ENCODE assay signal across 16 cellular contexts in the genomic region with DNA sequence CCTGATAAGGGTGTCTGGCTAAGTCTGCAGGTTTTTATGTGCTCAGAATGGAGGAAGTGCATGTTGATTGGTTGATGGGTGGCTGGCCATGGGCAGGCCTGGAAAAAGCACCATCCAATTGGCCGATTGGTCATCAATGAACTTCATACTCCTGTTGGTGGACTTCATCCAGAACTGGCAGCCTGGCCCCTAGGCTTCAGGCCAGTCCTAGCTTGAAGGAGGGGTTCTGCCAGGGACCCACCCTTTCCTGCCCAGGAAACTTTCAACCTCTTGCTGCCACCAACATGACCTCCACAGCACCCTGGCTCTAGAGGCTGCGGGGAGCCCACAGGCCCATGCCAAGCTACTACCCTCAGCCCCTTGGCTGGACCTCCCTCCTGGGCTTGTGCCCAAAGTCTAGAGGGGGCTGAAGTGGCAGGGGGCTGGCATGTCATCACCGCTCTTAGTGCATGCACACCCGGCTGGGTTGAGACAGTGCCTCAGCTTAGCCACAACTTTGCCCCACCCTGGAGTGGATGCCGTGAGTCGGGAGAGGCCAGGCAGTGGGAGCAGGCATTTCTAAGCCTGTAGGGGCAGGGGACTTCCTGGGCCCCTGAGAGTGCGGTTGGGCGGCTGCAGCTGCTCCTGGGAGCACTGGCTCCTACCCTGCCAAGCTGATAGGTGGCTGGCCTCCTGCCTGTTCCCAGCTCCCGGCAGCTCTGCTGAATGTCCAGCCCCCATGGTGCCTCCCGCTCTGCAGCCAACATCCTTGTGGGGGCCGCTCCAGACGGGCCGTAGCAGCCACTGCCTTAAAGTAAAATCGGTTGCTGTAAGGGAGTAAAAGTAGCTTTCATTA. TPM values are rescaled to one million over a fixed set of nuclear protein-coding genes. Genes with fewer than 3 reads are reported as not detected.
DNase-seq lines count a peak whose midpoint lies in the region; ATAC-seq, FAIRE-seq and TF ChIP-seq lines count a peak whose summit lies in the region.
"Had no signal": no experiment of that assay in that cellular context is flagged by ENCODE, and none has a peak within 500 bp of the region (broad histone marks: within the 10 kb centered on the region; RNA-seq: fewer than 3 reads in every experiment).

No MANE protein-coding gene starts in this region.

- no peak for TF ChIP-seq RAD21 in HepG2 (CRISPR knock-in tag; IDR thresholded peaks at IDR 0.05)

- CTCF ChIA-PET in HepG2 (lab: Yijun Ruan, JAX; ENCODE audit: low intra/inter-chr PET ratio, low total read pairs), result no interaction called here

- H3K4me1 ChIP-seq in HepG2 (ENCODE audit: insufficient read depth, low read length) (peaks cover 33% of the 10 kb centered on the region), stomach smooth muscle (ENCODE audit: control insufficient read depth, insufficient read depth, low read length) (peaks cover 8% of the 10 kb centered on the region), spleen (peaks cover 0 to 48% (median 8%) of the 10 kb centered on the region in 6 donors)

- ATAC-seq in HepG2 (no peak), HG02973 (IDR thresholded peaks at IDR 0.05; ENCODE audit: unreplicated experiment) (no peak), GM18909 (IDR thresholded peaks at IDR 0.05; ENCODE audit: poor library complexity, unreplicated experiment) (no peak)
- ATAC-seq: mucosa of descending colon had no signal

- WGBS in HepG2 (ENCODE audit: low lambda C conversion rate), result 99% methylated on average over 9 of the region's 14 CpGs
- WGBS in spleen, 5 donors, result 82 to 92% (median 89%) methylated on average over 8 to 14 of the region's 14 CpGs

- POLR2A ChIA-PET in HepG2 (lab: Yijun Ruan, JAX), result no interaction called here

- H2AFZ ChIP-seq in HepG2 (ENCODE audit: low read length), result no peak overlapping the region

- TF ChIP-seq CTCF in dorsolateral prefrontal cortex (IDR thresholded peaks at IDR 0.05 in 54 of 56, conservative IDR thresholded peaks at IDR 0.05 in 2 of 56; ENCODE audit: low read depth in 1 of 56, partially characterized antibody in 56 of 56), result no peak
- TF ChIP-seq CTCF in HepG2 (CRISPR knock-in tag; IDR thresholded peaks at IDR 0.05), result no peak
- TF ChIP-seq CTCF in spleen (IDR thresholded peaks at IDR 0.05 in 8 of 11, conservative IDR thresholded peaks at IDR 0.05 in 3 of 11), result no peak

- no peak for TF ChIP-seq POLR2A in HepG2 (IDR thresholded peaks at IDR 0.05; ENCODE audit: insufficient read depth in 1 of 2, low read depth in 2 of 2, low read length in 2 of 2)
- TF ChIP-seq POLR2A in spleen (IDR thresholded peaks at IDR 0.05), result no peak

- BruUV-seq in HepG2 (replicated peaks; lab: Mats Ljungman, UMichigan), result no TSS peak

- no peaks in the 10 kb centered on the region for H3K27me3 ChIP-seq in dorsolateral prefrontal cortex
- no peaks in the 10 kb centered on the region for H3K27me3 ChIP-seq in HepG2 (ENCODE audit: control insufficient read depth in 1 of 2, insufficient read depth in 2 of 2, low read length in 2 of 2)
- H3K27me3 ChIP-seq in stomach smooth muscle (ENCODE audit: control insufficient read depth in 1 of 2, insufficient read depth in 2 of 2, low read length in 2 of 2), result no peaks in the 10 kb centered on the region
- H3K27me3 ChIP-seq in spleen (replicated peaks in 1 of 7), result no peaks in the 10 kb centered on the region
- H3K27me3 ChIP-seq: stomach had no signal

- in situ Hi-C loops in HepG2 (cut with HindIII; ENCODE audit: extremely low pct_ligation_motif_present, low pct_unique_long_range_greater_than_20kb), result no loop called here

- H3K9ac ChIP-seq in HepG2 (ENCODE audit: insufficient read depth, low read depth, low read length), result no peak overlapping the region
- H3K9ac ChIP-seq in stomach smooth muscle (ENCODE audit: low read length in 2 of 2), result no peak overlapping the region
- H3K9ac ChIP-seq: KMS-11 had no signal

- DNase-seq in NCI-H446 treated with DMSO at 0.1 percent for 48 hours (lab: John Stamatoyannopoulos, UW), result peak; percentile 53
- peak in 2 of 10 donors; percentile 14 to 35 for DNase-seq in dorsolateral prefrontal cortex
- DNase-seq in HepG2 (ENCODE audit: low spot score), result no peak
- DNase-seq in RCC 7860 (ENCODE audit: low spot score), result no peak
- DNase-seq in spleen, result no peak
- DNase-seq: activated CD4-positive, alpha-beta T cell treated with anti-CD3 and anti-CD28 coated beads for 48 hours; activated T-cell treated with anti-CD3 and anti-CD28 coated beads for 4 hours; Calu3; mucosa of descending colon; stomach; T-helper 1 cell had no signal

- peaks cover 6 to 16% of the 10 kb centered on the region in 2 experiments; a peak in 4 of 5 replicates for H3K36me3 ChIP-seq in HepG2 (replicated peaks in 1 of 2; ENCODE audit: control insufficient read depth in 1 of 2, insufficient read depth in 2 of 2, low read length in 2 of 2)
- H3K36me3 ChIP-seq in stomach smooth muscle (ENCODE audit: control insufficient read depth in 2 of 2, insufficient read depth in 2 of 2, low read length in 2 of 2), result peaks cover 0 to 3% of the 10 kb centered on the region in 2 donors
- H3K36me3 ChIP-seq in spleen, result peaks cover 0 to 21% (median 4%) of the 10 kb centered on the region in 6 donors

- H3K9me3 ChIP-seq in HepG2 (ENCODE audit: low read length), result no peaks in the 10 kb centered on the region
- H3K9me3 ChIP-seq in stomach smooth muscle (ENCODE audit: control insufficient read depth in 2 of 2, low read length in 2 of 2), result no peaks in the 10 kb centered on the region
- peaks cover 0 to 6% (median 0%) of the 10 kb centered on the region in 8 donors for H3K9me3 ChIP-seq in spleen
- H3K9me3 ChIP-seq: mucosa of descending colon, stomach had no signal

- H3K79me2 ChIP-seq in HepG2 (ENCODE audit: insufficient read depth, low read length), result peaks cover 52% of the 10 kb centered on the region

- H3K4me2 ChIP-seq in HepG2 (ENCODE audit: low read depth, low read length), result no peak overlapping the region
- H3K4me2 ChIP-seq: KMS-11 had no signal

- H4K20me1 ChIP-seq in HepG2 (ENCODE audit: insufficient read depth, low read length), result no peaks in the 10 kb centered on the region

- FAIRE-seq in HepG2 (lab: Jason Lieb, UNC) (no peak), RCC 7860 (lab: Jason Lieb, UNC) (no peak)
- FAIRE-seq: endothelial cell of umbilical vein had no signal

- no peak for TF ChIP-seq EP300 in HepG2 (IDR thresholded peaks at IDR 0.05; ENCODE audit: low read depth in 2 of 2, low read length in 2 of 2)
- no peak for TF ChIP-seq EP300 in HepG2 (CRISPR knock-in tag; IDR thresholded peaks at IDR 0.05; ENCODE audit: borderline replicate concordance)

- H3K4me3 ChIP-seq in dorsolateral prefrontal cortex, result peak overlapping the region in 34 of 59 donors; percentile 7 to 47 (median 26)
- H3K4me3 ChIP-seq in HepG2 (replicated peaks in 1 of 3; ENCODE audit: insufficient read depth in 1 of 3, low read depth in 2 of 3, low read length in 3 of 3), result no peak overlapping the region
- H3K4me3 ChIP-seq in stomach smooth muscle (ENCODE audit: low read length in 2 of 2), result peak overlapping the region; percentile 34 to 49
- no peak overlapping the region for H3K4me3 ChIP-seq in spleen
- H3K4me3 ChIP-seq: mucosa of descending colon, stomach had no signal

- intact Hi-C loops in dorsolateral prefrontal cortex (cut with DNase I) (no loop called here), HepG2 (cut with micrococcal nuclease; ENCODE audit: unreplicated experiment) (no loop called here), spleen (cut with DNase I; ENCODE audit: low total_unique reads) (no loop called here)

- peak overlapping the region in 10 of 59 donors; percentile 5 to 51 (median 18) for H3K27ac ChIP-seq in dorsolateral prefrontal cortex
- H3K27ac ChIP-seq in HepG2 (ENCODE audit: extremely low read length, insufficient read depth, low read length), result no peak overlapping the region
- H3K27ac ChIP-seq in stomach smooth muscle (ENCODE audit: low read length), result no peak overlapping the region
- no peak overlapping the region for H3K27ac ChIP-seq in spleen
- H3K27ac ChIP-seq: KMS-11, stomach had no signal

RNA-seq across cellular contexts. Expression of a gene that starts 13.2 kb away (rescaled TPM):
- total RNA-seq in dorsolateral prefrontal cortex, result 10 to 100 TPM in 118 of 120 experiments, 1 to 10 TPM in 2; 9.4 to 25.7 (median 18.1) TPM
- 21.5 and 23.0 TPM in 2 replicates for total RNA-seq in HepG2 (2016; rRNA removed; fragmentation: Illumina TruSeq; extraction: Trizol)
- total RNA-seq in HepG2 (2016; cell fraction: cytosol; rRNA removed; fragmentation: Illumina TruSeq; extraction: Trizol; ENCODE audit: low read depth), result 12.1 and 13.1 TPM in 2 replicates
- total RNA-seq in HepG2 (2016; cell fraction: insoluble cytoplasmic fraction; rRNA removed; fragmentation: Illumina TruSeq; extraction: Trizol), result 19.6 and 23.8 TPM in 2 replicates
- total RNA-seq in HepG2 (2016; cell fraction: membrane; rRNA removed; fragmentation: Illumina TruSeq; extraction: Trizol), result 10.2 and 13.9 TPM in 2 replicates
- total RNA-seq in HepG2 (2016; cell fraction: nucleus; rRNA removed; fragmentation: Illumina TruSeq; extraction: Trizol), result 16.2 and 16.9 TPM in 2 replicates
- 27.2 and 31.9 TPM in 2 replicates for polyA plus RNA-seq in HepG2 (2011; rRNA removed)
- polyA plus RNA-seq in HepG2 (2011; cell fraction: cytosol; rRNA removed), result 23.4 and 24.2 TPM in 2 replicates
- 6.0 and 7.0 TPM in 2 replicates for polyA plus RNA-seq in HepG2 (2011; cell fraction: nucleus; rRNA removed)
- 12.1 and 12.9 TPM in 2 replicates for polyA plus RNA-seq in HepG2 (2012)
- 15.4 and 21.7 TPM in 2 replicates for polyA plus RNA-seq in HepG2 (2016; cell fraction: cytosol; fragmentation: Illumina TruSeq; extraction: Trizol; ENCODE audit: low read depth)
- polyA plus RNA-seq in HepG2 (2016; cell fraction: insoluble cytoplasmic fraction; fragmentation: Illumina TruSeq; extraction: Trizol; ENCODE audit: low read depth), result 20.3 TPM in 2 replicates
- 9.1 and 11.0 TPM in 2 replicates for polyA plus RNA-seq in HepG2 (2016; cell fraction: membrane; fragmentation: Illumina TruSeq; extraction: Trizol; ENCODE audit: low read depth)
- polyA plus RNA-seq in HepG2 (2016; cell fraction: nucleus; fragmentation: Illumina TruSeq; extraction: Trizol; ENCODE audit: insufficient read depth, low read depth), result 22.8 and 24.6 TPM in 2 replicates
- polyA minus RNA-seq in HepG2 (2011; rRNA and poly(A)+ RNA removed; ENCODE audit: low replicate concordance), result 6.5 and 21.0 TPM in 2 replicates
- 12.3 and 14.1 TPM in 2 replicates for polyA minus RNA-seq in HepG2 (2011; cell fraction: cytosol; rRNA and poly(A)+ RNA removed)
- 17.4 and 18.0 TPM in 2 replicates for polyA minus RNA-seq in HepG2 (2011; cell fraction: nucleus; rRNA and poly(A)+ RNA removed)
- total RNA-seq in spleen, result 10 to 100 TPM in 4 of 7 donors, 1 to 10 TPM in 3; 6.7 to 13.9 (median 10.4) TPM
- polyA plus RNA-seq in spleen, result 10 to 100 TPM; 11.4 to 17.4 (median 12.2) TPM

RNA-seq across cellular contexts. Expression of a gene that starts 44.6 kb away (rescaled TPM):
- total RNA-seq in dorsolateral prefrontal cortex (10 to 100 TPM in 3 of 120 experiments, 1 to 10 TPM in 117; 1.3 to 16.9 (median 4.2) TPM), HepG2 (2016; rRNA removed; fragmentation: Illumina TruSeq; extraction: Trizol) (not detected in 2 replicates), spleen (10 to 100 TPM; 12.1 to 50.2 (median 32.7) TPM)
- total RNA-seq in HepG2 (2016; cell fraction: cytosol; rRNA removed; fragmentation: Illumina TruSeq; extraction: Trizol; ENCODE audit: low read depth), result not detected in 2 replicates
- total RNA-seq in HepG2 (2016; cell fraction: insoluble cytoplasmic fraction; rRNA removed; fragmentation: Illumina TruSeq; extraction: Trizol), result not detected in 2 replicates
- total RNA-seq in HepG2 (2016; cell fraction: membrane; rRNA removed; fragmentation: Illumina TruSeq; extraction: Trizol), result not detected in 2 replicates
- not detected in 2 replicates for total RNA-seq in HepG2 (2016; cell fraction: nucleus; rRNA removed; fragmentation: Illumina TruSeq; extraction: Trizol)
- polyA plus RNA-seq in HepG2 (2011; rRNA removed) (0.03 TPM in 1 of 2 replicates, not detected in the other), spleen (10 to 100 TPM in 2 of 3 donors, 1 to 10 TPM in 1; 9.9 to 14.6 (median 11.4) TPM)
- polyA plus RNA-seq in HepG2 (2011; cell fraction: cytosol; rRNA removed), result not detected in 2 replicates
- polyA plus RNA-seq in HepG2 (2011; cell fraction: nucleus; rRNA removed), result not detected in 2 replicates
- not detected in 2 replicates for polyA plus RNA-seq in HepG2 (2012)
- not detected in 2 replicates for polyA plus RNA-seq in HepG2 (2016; cell fraction: cytosol; fragmentation: Illumina TruSeq; extraction: Trizol; ENCODE audit: low read depth)
- polyA plus RNA-seq in HepG2 (2016; cell fraction: insoluble cytoplasmic fraction; fragmentation: Illumina TruSeq; extraction: Trizol; ENCODE audit: low read depth), result not detected in 2 replicates
- polyA plus RNA-seq in HepG2 (2016; cell fraction: membrane; fragmentation: Illumina TruSeq; extraction: Trizol; ENCODE audit: low read depth), result not detected in 2 replicates
- polyA plus RNA-seq in HepG2 (2016; cell fraction: nucleus; fragmentation: Illumina TruSeq; extraction: Trizol; ENCODE audit: insufficient read depth, low read depth), result not detected in 2 replicates
- not detected in 2 replicates for polyA minus RNA-seq in HepG2 (2011; rRNA and poly(A)+ RNA removed; ENCODE audit: low replicate concordance)
- not detected in 2 replicates for polyA minus RNA-seq in HepG2 (2011; cell fraction: cytosol; rRNA and poly(A)+ RNA removed)
- not detected in 2 replicates for polyA minus RNA-seq in HepG2 (2011; cell fraction: nucleus; rRNA and poly(A)+ RNA removed)

Comparison
In these comparisons a context has a peak if more than half of its experiments do, and no peak if none do; other contexts are left out.
1. H3K4me3 ChIP-seq: peak in dorsolateral prefrontal cortex (34 of 59) and stomach smooth muscle (2 of 2); none in HepG2 (0 of 3) and spleen (0 of 8).